Comparison of ENCODE assay signal across 19 cellular contexts in genomic region chr15:28919679-28920655, GRCh38. TPM values are rescaled to one million over a fixed set of nuclear protein-coding genes. Genes with fewer than 3 reads are reported as not detected.
A peak's percentile ranks its signal among the peaks of the same experiment; 100 is the strongest.
DNase-seq lines count a peak whose midpoint lies in the region; ATAC-seq and TF ChIP-seq lines count a peak whose summit lies in the region.
"Had no signal": no experiment of that assay in that cellular context is flagged by ENCODE, and none has a peak within 500 bp of the region (broad histone marks: within the 10 kb centered on the region; RNA-seq: fewer than 3 reads in every experiment).

No MANE protein-coding gene starts in this region.

- no peak for TF ChIP-seq EP300 in sigmoid colon (IDR thresholded peaks at IDR 0.05)

- no peaks in the 10 kb centered on the region for H3K9me3 Mint-ChIP-seq in activated CD4-positive, alpha-beta T cell treated with anti-CD3 and anti-CD28 coated beads, Interleukin-2, amount 10 ng/mL, durations not matched to agents 24 days and 14 days
- no peaks in the 10 kb centered on the region for H3K9me3 Mint-ChIP-seq in activated naive CD8-positive, alpha-beta T cell treated with anti-CD3 and anti-CD28 coated beads for 36 hours
- H3K9me3 Mint-ChIP-seq: stimulated activated memory B cell treated with anti-CD40 and anti-IgM and Interleukin-4, amounts not matched to agents 10 μg/mL and 1 μg/mL and 100 μg/mL, for 72 hours had no signal

- no peaks in the 10 kb centered on the region for H3K36me3 Mint-ChIP-seq in activated CD4-positive, alpha-beta T cell treated with anti-CD3 and anti-CD28 coated beads, Interleukin-2, amount 10 ng/mL, durations not matched to agents 24 days and 14 days (ENCODE audit: low read depth)
- peaks cover 25% of the 10 kb centered on the region for H3K36me3 Mint-ChIP-seq in activated naive CD8-positive, alpha-beta T cell treated with anti-CD3 and anti-CD28 coated beads for 36 hours
- H3K36me3 Mint-ChIP-seq: stimulated activated memory B cell treated with anti-CD40 and anti-IgM and Interleukin-4, amounts not matched to agents 10 μg/mL and 1 μg/mL and 100 μg/mL, for 72 hours had no signal

- H3K4me3 Mint-ChIP-seq in activated CD4-positive, alpha-beta T cell treated with anti-CD3 and anti-CD28 coated beads, Interleukin-2, amount 10 ng/mL, durations not matched to agents 24 days and 14 days, result peak overlapping the region; percentile 14
- H3K4me3 Mint-ChIP-seq in activated naive CD8-positive, alpha-beta T cell treated with anti-CD3 and anti-CD28 coated beads for 36 hours, result peak overlapping the region; percentile 69
- H3K4me3 Mint-ChIP-seq: stimulated activated memory B cell treated with anti-CD40 and anti-IgM and Interleukin-4, amounts not matched to agents 10 μg/mL and 1 μg/mL and 100 μg/mL, for 72 hours had no signal

- in situ Hi-C loops in KBM-7 (cut with MboI; ENCODE audit: low pct_unique_long_range_greater_than_20kb, low sequenced_read_pairs), result no loop called here
- in situ Hi-C loops in GM13976 (cut with MboI; ENCODE audit: low sequenced_read_pairs, unreplicated experiment), result no loop called here

- H3K4me3 ChIP-seq in sigmoid colon (no peak overlapping the region), left ventricle myocardium inferior (no peak overlapping the region)
- H3K4me3 ChIP-seq: skin epidermis, upper lobe of left lung had no signal

- H3K27me3 ChIP-seq in sigmoid colon (peaks cover 0 to 9% (median 0%) of the 10 kb centered on the region in 3 donors), left ventricle myocardium inferior (ENCODE audit: low read depth) (peaks cover 59% of the 10 kb centered on the region)
- H3K27me3 ChIP-seq: upper lobe of left lung had no signal

- TF ChIP-seq POLR2A in sigmoid colon (IDR thresholded peaks at IDR 0.05), result no peak

- no peak for ATAC-seq in Right ventricle myocardium superior (ENCODE audit: poor library complexity)
- ATAC-seq: Panc1; stimulated activated memory B cell treated with anti-CD40 and anti-IgM and Interleukin-4, amounts not matched to agents 10 μg/mL and 1 μg/mL and 100 μg/mL, for 72 hours had no signal

- TF ChIP-seq CTCF in sigmoid colon (IDR thresholded peaks at IDR 0.05), result no peak
- no peak for TF ChIP-seq CTCF in left ventricle myocardium inferior (IDR thresholded peaks at IDR 0.05; ENCODE audit: borderline replicate concordance)
- no peak for TF ChIP-seq CTCF in GM13976 (IDR thresholded peaks at IDR 0.05; ENCODE audit: borderline replicate concordance, control extremely low read depth, extremely low read depth, insufficient read depth, missing control alignments)

- H3K4me1 ChIP-seq in sigmoid colon (no peaks in the 10 kb centered on the region), left ventricle myocardium inferior (no peaks in the 10 kb centered on the region)
- H3K4me1 ChIP-seq: parathyroid adenoma, upper lobe of left lung had no signal

- H3K27ac ChIP-seq in sigmoid colon (no peak overlapping the region), left ventricle myocardium inferior (replicated peaks) (no peak overlapping the region)
- H3K27ac ChIP-seq: parathyroid adenoma, skin epidermis, upper lobe of left lung had no signal

- H3K27ac Mint-ChIP-seq in activated CD4-positive, alpha-beta T cell treated with anti-CD3 and anti-CD28 coated beads, Interleukin-2, amount 10 ng/mL, durations not matched to agents 24 days and 14 days, result no peak overlapping the region
- H3K27ac Mint-ChIP-seq in activated naive CD8-positive, alpha-beta T cell treated with anti-CD3 and anti-CD28 coated beads for 36 hours, result peak overlapping the region; percentile 52
- H3K27ac Mint-ChIP-seq: stimulated activated memory B cell treated with anti-CD40 and anti-IgM and Interleukin-4, amounts not matched to agents 10 μg/mL and 1 μg/mL and 100 μg/mL, for 72 hours had no signal

- DNase-seq in activated CD4-positive, alpha-beta T cell treated with anti-CD3 and anti-CD28 coated beads, Interleukin-2, amount 10 ng/mL, durations not matched to agents 24 days and 14 days, result no peak
- no peak for DNase-seq in activated CD4-positive, alpha-beta T cell treated with anti-CD3 and anti-CD28 coated beads, Interleukin-2, amount 50 U/mL, for 48 hours
- peak; percentile 40 for DNase-seq in KBM-7
- no peak for DNase-seq in activated naive CD8-positive, alpha-beta T cell treated with anti-CD3 and anti-CD28 coated beads for 36 hours
- DNase-seq in sigmoid colon, result peak; percentile 6
- no peak for DNase-seq in left ventricle myocardium inferior
- DNase-seq in Right ventricle myocardium superior, result no peak
- DNase-seq in GM13976 (ENCODE audit: low spot score), result no peak
- DNase-seq: activated CD4-positive, CD25-positive, alpha-beta regulatory T cell; GDM1; hippocampal formation; NCI-H1092; NCI-H2107; SW 1271; upper lobe of left lung had no signal

- WGBS in sigmoid colon, 2 donors, result 79 to 84% methylated on average over 13 of the region's 13 CpGs

- H3K27me3 Mint-ChIP-seq in activated CD4-positive, alpha-beta T cell treated with anti-CD3 and anti-CD28 coated beads, Interleukin-2, amount 10 ng/mL, durations not matched to agents 24 days and 14 days, result peaks cover 5% of the 10 kb centered on the region
- H3K27me3 Mint-ChIP-seq in activated naive CD8-positive, alpha-beta T cell treated with anti-CD3 and anti-CD28 coated beads for 36 hours, result no peaks in the 10 kb centered on the region
- H3K27me3 Mint-ChIP-seq: stimulated activated memory B cell treated with anti-CD40 and anti-IgM and Interleukin-4, amounts not matched to agents 10 μg/mL and 1 μg/mL and 100 μg/mL, for 72 hours had no signal

- H3K9me3 ChIP-seq in sigmoid colon, result no peaks in the 10 kb centered on the region
- no peaks in the 10 kb centered on the region for H3K9me3 ChIP-seq in left ventricle myocardium inferior (replicated peaks)
- H3K9me3 ChIP-seq: upper lobe of left lung had no signal

- intact Hi-C loops in activated CD4-positive, alpha-beta T cell treated with anti-CD3 and anti-CD28 coated beads, Interleukin-2, amount 10 ng/mL, durations not matched to agents 24 days and 14 days (cut with micrococcal nuclease), result no loop called here
- intact Hi-C loops in sigmoid colon (cut with DNase I), result loop anchor here (5.0 kb wide), 2 partner anchors 48 to 52 kb away; no protein-coding TSS in a partner anchor
- intact Hi-C loops in left ventricle myocardium inferior (cut with micrococcal nuclease), result no loop called here
- intact Hi-C loops in Right ventricle myocardium superior (cut with DNase I), result no loop called here

- peaks cover 16% of the 10 kb centered on the region for H3K4me1 Mint-ChIP-seq in activated CD4-positive, alpha-beta T cell treated with anti-CD3 and anti-CD28 coated beads, Interleukin-2, amount 10 ng/mL, durations not matched to agents 24 days and 14 days
- peaks cover 55% of the 10 kb centered on the region for H3K4me1 Mint-ChIP-seq in activated naive CD8-positive, alpha-beta T cell treated with anti-CD3 and anti-CD28 coated beads for 36 hours
- H3K4me1 Mint-ChIP-seq: stimulated activated memory B cell treated with anti-CD40 and anti-IgM and Interleukin-4, amounts not matched to agents 10 μg/mL and 1 μg/mL and 100 μg/mL, for 72 hours had no signal

- H3K36me3 ChIP-seq in sigmoid colon (no peaks in the 10 kb centered on the region), left ventricle myocardium inferior (no peaks in the 10 kb centered on the region)
- H3K36me3 ChIP-seq: upper lobe of left lung had no signal

RNA-seq across cellular contexts. Expression of gene APBA2, which starts 34.2 kb away (rescaled TPM):
- total RNA-seq in activated CD4-positive, alpha-beta T cell treated with anti-CD3 and anti-CD28 coated beads, Interleukin-2, amount 10 ng/mL, durations not matched to agents 24 days and 14 days, result 1.8 and 1.9 TPM in 2 replicates
- 10 to 100 TPM; 29.2 to 34.1 TPM for total RNA-seq in activated naive CD8-positive, alpha-beta T cell treated with anti-CD3 and anti-CD28 coated beads for 36 hours
- total RNA-seq in sigmoid colon (1 to 10 TPM; 1.4 to 1.7 (median 1.5) TPM), left ventricle myocardium inferior (0.38 TPM), Right ventricle myocardium superior (1.9 TPM)
- 10 to 100 TPM in 1 of 3 donors, 1 to 10 TPM in 1, under 1 TPM in 1; 0.46 to 10.7 (median 3.6) TPM for polyA plus RNA-seq in sigmoid colon

Comparison
In these comparisons a context has a peak if more than half of its experiments do, and no peak if none do; other contexts are left out.
1. DNase-seq: peak in KBM-7 (single experiment) and sigmoid colon (single experiment); none in activated CD4-positive, alpha-beta T cell treated with anti-CD3 and anti-CD28 coated beads, Interleukin-2, amount 10 ng/mL, durations not matched to agents 24 days and 14 days (single experiment), activated CD4-positive, alpha-beta T cell treated with anti-CD3 and anti-CD28 coated beads, Interleukin-2, amount 50 U/mL, for 48 hours (0 of 2), activated naive CD8-positive, alpha-beta T cell treated with anti-CD3 and anti-CD28 coated beads for 36 hours (single experiment), left ventricle myocardium inferior (single experiment), Right ventricle myocardium superior (single experiment) and GM13976 (single experiment).
2. RNA of gene APBA2, which starts 34.2 kb away (total RNA-seq): 29.2 to 34.1 TPM in activated naive CD8-positive, alpha-beta T cell treated with anti-CD3 and anti-CD28 coated beads for 36 hours; 1.8 to 1.9 TPM in activated CD4-positive, alpha-beta T cell treated with anti-CD3 and anti-CD28 coated beads, Interleukin-2, amount 10 ng/mL, durations not matched to agents 24 days and 14 days, 1.9 TPM in Right ventricle myocardium superior (single experiment), 1.4 to 1.7 TPM in sigmoid colon and 0.38 TPM in left ventricle myocardium inferior (single experiment); every median in the first group is over 10 times any median in the second.